In the genomic region with DNA sequence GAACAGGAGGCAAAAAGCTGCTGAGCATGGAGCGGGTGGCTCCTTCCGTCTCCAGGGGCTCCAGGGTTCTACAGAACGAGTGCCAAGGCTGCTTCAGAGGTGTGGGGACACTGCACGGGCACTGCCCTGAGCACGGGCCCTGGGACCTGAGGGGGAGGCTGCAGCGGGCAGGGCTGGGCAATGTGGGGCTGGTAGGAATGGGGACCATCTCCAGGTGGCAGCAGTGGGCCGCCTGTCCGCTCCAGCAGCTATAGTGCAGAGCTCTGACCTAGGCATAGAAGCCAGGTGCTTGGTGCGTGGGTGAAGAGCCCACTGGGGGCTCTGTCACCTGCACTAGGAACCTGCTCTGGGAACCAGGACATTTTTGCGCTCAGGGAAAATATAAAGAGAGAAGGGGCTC, we compare ENCODE assay signal across 8 cellular contexts. TPM values are rescaled to one million over a fixed set of nuclear protein-coding genes. Genes with fewer than 3 reads are reported as not detected.
A peak's percentile ranks its signal among the peaks of the same experiment; 100 is the strongest.
DNase-seq lines count a peak whose midpoint lies in the region; ATAC-seq lines count a peak whose summit lies in the region.

No MANE protein-coding gene starts in this region.

- ATAC-seq in activated naive CD4-positive, alpha-beta T cell treated with anti-CD3 and anti-CD28 coated beads, Interleukin-2, amount 50 U/mL, for 72 hours, result peak; percentile 49 to 51
- ATAC-seq in HG03354 (IDR thresholded peaks at IDR 0.05; ENCODE audit: poor library complexity, severe bottlenecking, unreplicated experiment), result no peak

- DNase-seq in NCI-H82 (lab: John Stamatoyannopoulos, UW) (peak; percentile 17), NCI-H82 treated with DMSO at 0.1 percent for 48 hours (lab: John Stamatoyannopoulos, UW; ENCODE audit: unreplicated experiment) (no peak), HuH-7.5 (ENCODE audit: low spot score) (peak; percentile 50), midbrain (lab: John Stamatoyannopoulos, UW) (peak; percentile 23), occipital lobe (lab: John Stamatoyannopoulos, UW) (no peak), OCI-M1 (lab: John Stamatoyannopoulos, UW) (no peak)
- no peak for DNase-seq in activated naive CD4-positive, alpha-beta T cell treated with anti-CD3 and anti-CD28 coated beads, Interleukin-2, amount 50 U/mL, for 72 hours (ENCODE audit: low spot score in 2 of 2)

- H3K9me3 Mint-ChIP-seq in activated naive CD4-positive, alpha-beta T cell treated with anti-CD3 and anti-CD28 coated beads, Interleukin-2, amount 50 U/mL, for 72 hours, result no peaks in the 10 kb centered on the region

- H3K36me3 Mint-ChIP-seq in activated naive CD4-positive, alpha-beta T cell treated with anti-CD3 and anti-CD28 coated beads, Interleukin-2, amount 50 U/mL, for 72 hours, result peaks cover 0 to 6% of the 10 kb centered on the region in 2 donors

- H3K27ac Mint-ChIP-seq in activated naive CD4-positive, alpha-beta T cell treated with anti-CD3 and anti-CD28 coated beads, Interleukin-2, amount 50 U/mL, for 72 hours, result peak overlapping the region; percentile 84 to 94

RNA-seq across cellular contexts. Expression of a gene that starts 22.3 kb away (rescaled TPM):
- total RNA-seq in activated naive CD4-positive, alpha-beta T cell treated with anti-CD3 and anti-CD28 coated beads, Interleukin-2, amount 50 U/mL, for 72 hours, result 100 to 1,000 TPM; 285 to 334 TPM
- 5.9 TPM for total RNA-seq in occipital lobe

RNA-seq across cellular contexts. Expression of a gene that starts 24.4 kb away (rescaled TPM):
- total RNA-seq in activated naive CD4-positive, alpha-beta T cell treated with anti-CD3 and anti-CD28 coated beads, Interleukin-2, amount 50 U/mL, for 72 hours, result 1 to 10 TPM; 5.2 to 7.4 TPM
- 11.1 TPM for total RNA-seq in occipital lobe

RNA-seq across cellular contexts. Expression of a gene that starts 38.8 kb away (rescaled TPM):
- total RNA-seq in activated naive CD4-positive, alpha-beta T cell treated with anti-CD3 and anti-CD28 coated beads, Interleukin-2, amount 50 U/mL, for 72 hours, result 1 to 10 TPM; 1.1 to 2.7 TPM
- 9.0 TPM for total RNA-seq in occipital lobe

Comparison
In these comparisons a context has a peak if more than half of its experiments do, and no peak if none do; other contexts are left out.
1. DNase-seq: peak in NCI-H82 (single experiment), HuH-7.5 (single experiment) and midbrain (single experiment); none in NCI-H82 treated with DMSO at 0.1 percent for 48 hours (single experiment), activated naive CD4-positive, alpha-beta T cell treated with anti-CD3 and anti-CD28 coated beads, Interleukin-2, amount 50 U/mL, for 72 hours (0 of 2), occipital lobe (single experiment) and OCI-M1 (single experiment).
2. RNA of a gene that starts 22.3 kb away (total RNA-seq): 285 to 334 TPM in activated naive CD4-positive, alpha-beta T cell treated with anti-CD3 and anti-CD28 coated beads, Interleukin-2, amount 50 U/mL, for 72 hours; 5.9 TPM in occipital lobe (single experiment); every median in the first group is over 10 times any median in the second.